9 cellular contexts compared by ENCODE assay signal in genomic region chrY:6964727-6965126, GRCh38. TPM values are rescaled to one million over a fixed set of nuclear protein-coding genes. Genes with fewer than 3 reads are reported as not detected.
DNase-seq lines count a peak whose midpoint lies in the region; ATAC-seq, FAIRE-seq and TF ChIP-seq lines count a peak whose summit lies in the region.
"Had no signal": no experiment of that assay in that cellular context is flagged by ENCODE, and none has a peak within 500 bp of the region (broad histone marks: within the 10 kb centered on the region; RNA-seq: fewer than 3 reads in every experiment).

No MANE protein-coding gene starts in this region.

- intact Hi-C loops in naive thymus-derived CD4-positive, alpha-beta T cell (cut with micrococcal nuclease) = loop anchor here (1.0 to 10.0 kb wide), 6 partner anchors 121 to 910 kb away; no protein-coding TSS in a partner anchor

- H3K36me3 Mint-ChIP-seq in astrocyte (ENCODE audit: low read depth, unreplicated experiment) = no peaks in the 10 kb centered on the region
- no peaks in the 10 kb centered on the region for H3K36me3 Mint-ChIP-seq in naive thymus-derived CD4-positive, alpha-beta T cell

- no peaks in the 10 kb centered on the region for H3K9me3 Mint-ChIP-seq in astrocyte (ENCODE audit: unreplicated experiment)
- no peaks in the 10 kb centered on the region for H3K9me3 Mint-ChIP-seq in naive thymus-derived CD4-positive, alpha-beta T cell

- CTCF ChIA-PET in naive thymus-derived CD4-positive, alpha-beta T cell (lab: Charles Lee) = interaction anchor here (1.8 kb wide), 1 partner anchor 120 kb away, joined by 7 read pairs; no protein-coding TSS in a partner anchor

- H3K4me1 Mint-ChIP-seq in astrocyte (ENCODE audit: low read depth, unreplicated experiment) = no peaks in the 10 kb centered on the region
- H3K4me1 Mint-ChIP-seq in naive thymus-derived CD4-positive, alpha-beta T cell = peaks cover 0 to 6% (median 2%) of the 10 kb centered on the region in 7 donors

- H4K20me1 ChIP-seq in DND-41 (ENCODE audit: insufficient read depth, low read length) = no peaks in the 10 kb centered on the region
- no peaks in the 10 kb centered on the region for H4K20me1 ChIP-seq in astrocyte (ENCODE audit: insufficient read depth, low read length)

- no peak overlapping the region for H3K27ac Mint-ChIP-seq in astrocyte (ENCODE audit: unreplicated experiment)
- H3K27ac Mint-ChIP-seq in naive thymus-derived CD4-positive, alpha-beta T cell = no peak overlapping the region

- H3K9me3 ChIP-seq in DND-41 (ENCODE audit: insufficient read depth, low read length, severe bottlenecking) (no peaks in the 10 kb centered on the region), astrocyte (ENCODE audit: insufficient read depth, low read depth, low read length) (no peaks in the 10 kb centered on the region)
- H3K9me3 ChIP-seq in naive thymus-derived CD4-positive, alpha-beta T cell (ENCODE audit: control insufficient read depth in 2 of 3, low read length in 3 of 3) = no peaks in the 10 kb centered on the region

- peak; percentile 27 for DNase-seq in DND-41
- DNase-seq in LoVo (ENCODE audit: low spot score) = peak; percentile 18
- no peak for DNase-seq in astrocyte (ENCODE audit: low read depth)
- peak in 2 of 9 donors; percentile 19 to 35 for DNase-seq in naive thymus-derived CD4-positive, alpha-beta T cell
- DNase-seq in NCI-H2081 treated with DMSO at 0.1 percent for 48 hours (lab: John Stamatoyannopoulos, UW) = no peak
- DNase-seq in central memory CD4-positive, alpha-beta T cell = no peak
- DNase-seq in effector CD4-positive, alpha-beta T cell = no peak
- DNase-seq in dedifferentiated amniotic fluid mesenchymal stem cell (ENCODE audit: extremely low spot score) = no peak
- DNase-seq: NCI-H146 had no signal

- no peak overlapping the region for H3K4me3 Mint-ChIP-seq in astrocyte (ENCODE audit: unreplicated experiment)
- no peak overlapping the region for H3K4me3 Mint-ChIP-seq in naive thymus-derived CD4-positive, alpha-beta T cell

- H3K36me3 ChIP-seq in DND-41 (ENCODE audit: insufficient read depth, low read length) (no peaks in the 10 kb centered on the region), astrocyte (ENCODE audit: insufficient read depth, low read length) (no peaks in the 10 kb centered on the region)
- H3K36me3 ChIP-seq in naive thymus-derived CD4-positive, alpha-beta T cell (ENCODE audit: control insufficient read depth in 2 of 3, insufficient read depth in 3 of 3, low read length in 3 of 3) = no peaks in the 10 kb centered on the region

- H3K4me3 ChIP-seq in DND-41 (ENCODE audit: low read depth in 1 of 2, low read length in 2 of 2) = no peak overlapping the region
- H3K4me3 ChIP-seq in astrocyte (ENCODE audit: insufficient read depth, low read depth, low read length) = no peak overlapping the region
- H3K4me3 ChIP-seq in naive thymus-derived CD4-positive, alpha-beta T cell (ENCODE audit: low read length) = no peak overlapping the region

- ATAC-seq in DND-41 (ENCODE audit: insufficient read depth, low read depth) = peak; percentile 61; the same call in 1 of the 3 replicates
- peak; percentile 80 for ATAC-seq in naive thymus-derived CD4-positive, alpha-beta T cell

- no peak for FAIRE-seq in astrocyte (lab: Jason Lieb, UNC)

- POLR2A ChIA-PET in naive thymus-derived CD4-positive, alpha-beta T cell (lab: Charles Lee) = no interaction called here

- H3K79me2 ChIP-seq in DND-41 (ENCODE audit: insufficient read depth, low read length) = no peaks in the 10 kb centered on the region
- H3K79me2 ChIP-seq in astrocyte (ENCODE audit: insufficient read depth, low read length) = no peaks in the 10 kb centered on the region

- no peaks in the 10 kb centered on the region for H3K27me3 ChIP-seq in DND-41 (ENCODE audit: insufficient read depth, low read length, poor library complexity)
- no peaks in the 10 kb centered on the region for H3K27me3 ChIP-seq in astrocyte (ENCODE audit: insufficient read depth, low read length)
- no peaks in the 10 kb centered on the region for H3K27me3 ChIP-seq in naive thymus-derived CD4-positive, alpha-beta T cell (ENCODE audit: control insufficient read depth in 2 of 2, insufficient read depth in 2 of 2, low read length in 2 of 2)

- H3K27me3 Mint-ChIP-seq in astrocyte (ENCODE audit: low read depth, unreplicated experiment) = no peaks in the 10 kb centered on the region
- H3K27me3 Mint-ChIP-seq in naive thymus-derived CD4-positive, alpha-beta T cell = peaks cover 0 to 9% (median 0%) of the 10 kb centered on the region in 5 donors

- H3K9ac ChIP-seq in DND-41 (ENCODE audit: low read depth, low read length) = no peak overlapping the region
- no peak overlapping the region for H3K9ac ChIP-seq in astrocyte (ENCODE audit: low read length)

- H3K4me1 ChIP-seq in DND-41 (ENCODE audit: insufficient read depth, low read length) = no peaks in the 10 kb centered on the region
- H3K4me1 ChIP-seq in astrocyte (ENCODE audit: insufficient read depth, low read length) = no peaks in the 10 kb centered on the region
- H3K4me1 ChIP-seq in naive thymus-derived CD4-positive, alpha-beta T cell (ENCODE audit: control insufficient read depth in 2 of 2, insufficient read depth in 2 of 2, low read length in 2 of 2) = no peaks in the 10 kb centered on the region

- H2AFZ ChIP-seq in DND-41 (ENCODE audit: low read depth, low read length) (no peak overlapping the region), astrocyte (ENCODE audit: low read depth, low read length) (no peak overlapping the region)

- no peak overlapping the region for H3K27ac ChIP-seq in DND-41 (ENCODE audit: low read length)
- H3K27ac ChIP-seq in astrocyte (ENCODE audit: low read depth, low read length) = no peak overlapping the region
- no peak overlapping the region for H3K27ac ChIP-seq in naive thymus-derived CD4-positive, alpha-beta T cell (ENCODE audit: low read depth, low read length)

- TF ChIP-seq CTCF in DND-41 (IDR thresholded peaks at IDR 0.05; ENCODE audit: borderline replicate concordance, extremely low read depth, low read length, poor library complexity, severe bottlenecking) = peak; percentile 60
- peak; percentile 11 for TF ChIP-seq CTCF in astrocyte (IDR thresholded peaks at IDR 0.05; ENCODE audit: insufficient read depth, low read depth, low read length)

- H3K4me2 ChIP-seq in DND-41 (ENCODE audit: insufficient read depth, low read length) = no peak overlapping the region
- no peak overlapping the region for H3K4me2 ChIP-seq in astrocyte (ENCODE audit: low read length)

RNA-seq across cellular contexts. Expression of gene AMELY, which starts 53.2 kb away (rescaled TPM):
- total RNA-seq in astrocyte = not detected in 2 replicates
- total RNA-seq in naive thymus-derived CD4-positive, alpha-beta T cell = not detected
- not detected for polyA plus RNA-seq in naive thymus-derived CD4-positive, alpha-beta T cell

RNA-seq across cellular contexts. Expression of gene TBL1Y, which starts 54.2 kb away (rescaled TPM):
- 0.64 and 0.65 TPM in 2 replicates for total RNA-seq in astrocyte
- not detected for total RNA-seq in naive thymus-derived CD4-positive, alpha-beta T cell
- not detected for polyA plus RNA-seq in naive thymus-derived CD4-positive, alpha-beta T cell

Comparison
In these comparisons a context has a peak if more than half of its experiments do, and no peak if none do; other contexts are left out.
1. DNase-seq: peak in DND-41 (single experiment) and LoVo (single experiment); none in astrocyte (single experiment), NCI-H2081 treated with DMSO at 0.1 percent for 48 hours (single experiment), central memory CD4-positive, alpha-beta T cell (single experiment), effector CD4-positive, alpha-beta T cell (single experiment) and dedifferentiated amniotic fluid mesenchymal stem cell (single experiment).